ENCODE assay signal across 35 cellular contexts in genomic region chr4:12265554-12265953, GRCh38.
"Had no signal": no experiment of that assay in that cellular context is flagged by ENCODE, and none has a peak within 500 bp of the region (broad histone marks: within the 10 kb centered on the region; RNA-seq: fewer than 3 reads in every experiment).

No MANE protein-coding gene starts in this region.

- H3K9me3 ChIP-seq: MG63 had no signal

- H3K27me3 ChIP-seq: MG63 had no signal

- DNase-seq: Karpas-422, Kasumi-1, MG63, MM.1S, MV-4-11, NCI-H1048, NCI-H1092, NCI-H1092 treated with DMSO at 0.1 percent for 48 hours, NCI-H1105, NCI-H1105 treated with DMSO at 0.1 percent for 48 hours, NCI-H1417, NCI-H1417 treated with DMSO at 0.1 percent for 48 hours, NCI-H1436, NCI-H1436 treated with DMSO at 0.1 percent for 48 hours, NCI-H146, NCI-H1694, NCI-H1694 treated with DMSO at 0.1 percent for 48 hours, NCI-H187, NCI-H187 treated with DMSO at 0.1 percent for 48 hours, NCI-H1930, NCI-H2029, NCI-H2029 treated with DMSO at 0.1 percent for 48 hours, NCI-H2081, NCI-H2081 treated with DMSO at 0.1 percent for 48 hours, NCI-H2107, NCI-H2171, NCI-H2171 treated with DMSO at 0.1 percent for 48 hours, NCI-H2227 treated with DMSO at 0.1 percent for 48 hours, NCI-H226, NCI-H345, NCI-H446, NCI-H446 treated with DMSO at 0.1 percent for 48 hours, NCI-H510A, NCI-H510A treated with DMSO at 0.1 percent for 48 hours, NCI-H524 had no signal

- H3K36me3 ChIP-seq: MG63 had no signal

- H3K4me3 ChIP-seq: MG63 had no signal
